8 cellular contexts compared by ENCODE assay signal in the genomic region with DNA sequence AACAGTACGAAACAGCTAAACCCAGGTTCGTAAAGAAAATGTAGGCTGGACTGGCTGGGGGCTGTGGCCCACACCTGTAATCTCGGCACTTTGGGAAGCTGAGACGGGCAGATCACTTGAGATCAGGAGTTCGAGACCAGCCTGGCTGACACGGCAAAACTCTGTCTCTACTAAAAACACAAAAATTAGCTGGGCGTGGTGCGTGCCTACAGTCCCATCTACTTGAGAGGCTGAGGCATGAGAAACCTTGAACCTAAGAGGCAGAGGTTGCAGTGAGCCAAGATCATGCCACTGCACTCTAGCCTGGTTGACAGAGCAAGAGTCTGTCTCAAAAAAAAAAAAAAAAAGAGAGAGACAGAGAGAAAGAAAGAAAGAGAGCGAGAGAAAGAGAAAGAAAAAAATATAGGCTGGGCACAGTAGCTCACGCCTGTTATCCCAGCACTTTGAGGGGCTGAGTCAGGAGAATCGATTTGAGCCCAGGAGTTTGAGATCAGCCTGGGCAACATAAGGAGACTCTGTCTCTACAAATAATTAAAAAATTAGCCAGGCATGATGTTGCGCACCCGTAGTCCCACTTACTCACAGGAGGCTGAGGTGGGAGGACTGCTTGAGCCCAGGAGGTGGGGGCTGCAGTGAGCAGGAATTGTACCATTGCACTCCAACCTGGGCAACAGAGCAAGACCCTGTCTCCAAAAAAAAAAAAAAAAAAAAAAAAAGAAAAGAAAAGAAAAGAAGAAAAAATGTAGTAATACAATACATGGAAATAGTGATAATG. TPM values are rescaled to one million over a fixed set of nuclear protein-coding genes. Genes with fewer than 3 reads are reported as not detected.
DNase-seq lines count a peak whose midpoint lies in the region; ATAC-seq and TF ChIP-seq lines count a peak whose summit lies in the region.

No MANE protein-coding gene starts in this region.

- intact Hi-C loops in esophagus muscularis mucosa (cut with DNase I) (no loop called here), prostate gland (cut with DNase I) (no loop called here)

- peak overlapping the region; percentile 23; the same call in 1 of the 2 replicates for H3K27ac ChIP-seq in BLaER1
- peak overlapping the region; percentile 53 for H3K27ac ChIP-seq in RWPE2 (ENCODE audit: poor library complexity, severe bottlenecking)
- H3K27ac ChIP-seq in esophagus muscularis mucosa (replicated peaks in 1 of 4) = peak overlapping the region; percentile 88 to 97 (median 92)
- peak overlapping the region; percentile 74 to 90 for H3K27ac ChIP-seq in prostate gland

- TF ChIP-seq CTCF in RWPE2 (IDR thresholded peaks at IDR 0.05; ENCODE audit: poor library complexity, severe bottlenecking) (no peak), esophagus muscularis mucosa (IDR thresholded peaks at IDR 0.05) (no peak), prostate gland (IDR thresholded peaks at IDR 0.05) (no peak)

- peak overlapping the region; percentile 62 for H3K4me2 ChIP-seq in BLaER1

- no peak for TF ChIP-seq EP300 in esophagus muscularis mucosa (IDR thresholded peaks at IDR 0.05)

- no peak for DNase-seq in RWPE2 (ENCODE audit: low spot score)
- no peak for DNase-seq in esophagus muscularis mucosa (ENCODE audit: extremely low spot score)
- no peak for DNase-seq in prostate gland (ENCODE audit: low spot score)
- no peak for DNase-seq in effector CD4-positive, alpha-beta T cell
- no peak for DNase-seq in NCI-H510A treated with DMSO at 0.1 percent for 48 hours (lab: John Stamatoyannopoulos, UW)
- no peak for DNase-seq in mucosa of gallbladder (ENCODE audit: low spot score)
- DNase-seq in activated CD4-positive, alpha-beta T cell treated with anti-CD3 and anti-CD28 coated beads, Interleukin-2, amount 50 U/mL, for 4 hours = no peak

- no peak overlapping the region for H3K9ac ChIP-seq in BLaER1

- ATAC-seq in RWPE2 (ENCODE audit: low read depth) = no peak

- H3K4me1 ChIP-seq in BLaER1 (peaks cover 88% of the 10 kb centered on the region), RWPE2 (ENCODE audit: insufficient read depth, poor library complexity, severe bottlenecking) (peaks cover 57% of the 10 kb centered on the region), esophagus muscularis mucosa (peaks cover 84 to 100% (median 100%) of the 10 kb centered on the region in 4 donors), prostate gland (replicated peaks) (peaks cover 41% of the 10 kb centered on the region)

- H3K27me3 ChIP-seq in BLaER1 (no peaks in the 10 kb centered on the region), RWPE2 (ENCODE audit: insufficient read depth, poor library complexity, severe bottlenecking) (no peaks in the 10 kb centered on the region), esophagus muscularis mucosa (no peaks in the 10 kb centered on the region), prostate gland (replicated peaks; ENCODE audit: insufficient read depth) (no peaks in the 10 kb centered on the region)

- H3K4me3 ChIP-seq in BLaER1 (no peak overlapping the region), RWPE2 (ENCODE audit: severe bottlenecking) (no peak overlapping the region), esophagus muscularis mucosa (no peak overlapping the region), prostate gland (no peak overlapping the region)

- 75% methylated on average over 13 of the region's 13 CpGs for WGBS in esophagus muscularis mucosa
- 82% methylated on average over 13 of the region's 13 CpGs for WGBS in prostate gland

- H3K36me3 ChIP-seq in BLaER1 (peaks cover 12% of the 10 kb centered on the region; the same call in 1 of the 2 replicates), RWPE2 (ENCODE audit: low read depth) (peaks cover 5% of the 10 kb centered on the region), esophagus muscularis mucosa (no peaks in the 10 kb centered on the region), prostate gland (no peaks in the 10 kb centered on the region)

- TF ChIP-seq POLR2A in esophagus muscularis mucosa (IDR thresholded peaks at IDR 0.05; ENCODE audit: low read depth) = no peak
- TF ChIP-seq POLR2A in prostate gland (IDR thresholded peaks at IDR 0.05) = no peak

- H3K9me3 ChIP-seq in BLaER1 (no peaks in the 10 kb centered on the region), RWPE2 (ENCODE audit: severe bottlenecking) (no peaks in the 10 kb centered on the region), esophagus muscularis mucosa (no peaks in the 10 kb centered on the region), prostate gland (no peaks in the 10 kb centered on the region)

- H4K20me1 ChIP-seq in BLaER1 = peaks cover 100% of the 10 kb centered on the region

RNA-seq across cellular contexts. Expression of a gene that starts 35.7 kb away (rescaled TPM):
- total RNA-seq in esophagus muscularis mucosa = 100 to 1,000 TPM; 186 to 261 (median 203) TPM
- total RNA-seq in prostate gland = 100 to 1,000 TPM; 139 to 150 TPM
- 255 TPM for total RNA-seq in mucosa of gallbladder

Comparison
In these comparisons a context has a peak if more than half of its experiments do, and no peak if none do; other contexts are left out.
1. H3K27ac ChIP-seq: peak in every context shown above with its lines; median percentile 92 in esophagus muscularis mucosa; 82 in prostate gland; 53 in RWPE2; 23 in BLaER1.